In the genomic region with DNA sequence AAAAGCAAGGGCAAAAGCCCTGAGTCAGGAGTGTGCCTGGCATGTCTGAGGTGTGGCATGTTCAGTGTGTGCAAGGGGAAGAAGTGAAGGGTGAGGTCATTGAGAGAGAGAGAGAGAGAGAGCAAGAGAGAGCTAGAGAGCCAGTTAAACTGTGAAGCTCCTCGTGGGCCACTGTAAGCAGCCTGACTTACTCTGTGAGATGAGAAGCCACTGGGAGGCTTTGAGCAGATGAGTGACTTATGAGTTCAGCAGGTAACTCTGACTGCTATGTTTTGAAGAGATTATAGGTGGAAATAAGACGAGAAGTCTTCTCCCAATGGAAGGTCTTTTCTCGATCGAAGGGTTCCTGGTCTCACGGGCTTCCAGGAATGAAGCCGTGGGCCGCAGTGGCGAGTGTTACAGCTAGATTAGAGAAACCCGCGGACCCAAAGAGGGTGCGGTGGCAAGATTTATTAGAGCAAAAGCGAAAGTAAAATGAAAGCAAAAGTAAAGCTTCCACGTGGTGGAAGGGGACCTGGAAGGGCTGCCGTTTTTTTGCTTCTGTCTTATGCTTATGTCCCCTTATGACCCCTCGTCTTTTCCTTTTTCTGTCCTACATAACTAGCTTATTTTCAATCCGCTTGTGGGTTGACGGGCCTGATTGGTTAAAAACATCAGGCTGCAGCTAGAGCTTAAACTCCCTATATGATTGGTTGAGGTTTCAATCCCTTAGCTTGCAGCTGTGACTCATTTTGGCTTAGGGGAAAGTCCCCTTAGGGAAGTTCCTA, we compare ENCODE assay signal across 8 cellular contexts.
A peak's percentile ranks its signal among the peaks of the same experiment; 100 is the strongest.
DNase-seq lines count a peak whose midpoint lies in the region; ATAC-seq and TF ChIP-seq lines count a peak whose summit lies in the region.

No MANE protein-coding gene starts in this region.

- TF ChIP-seq EP300 in stomach (IDR thresholded peaks at IDR 0.05): no peak

- H3K27me3 ChIP-seq in stomach: no peaks in the 10 kb centered on the region

- no peaks in the 10 kb centered on the region for H3K36me3 Mint-ChIP-seq in memory B cell

- peaks cover 11% of the 10 kb centered on the region for H3K4me1 Mint-ChIP-seq in memory B cell

- H3K4me1 ChIP-seq in stomach: no peaks in the 10 kb centered on the region

- intact Hi-C loops in stomach (cut with DNase I; ENCODE audit: low total_unique reads): no loop called here

- no peak for TF ChIP-seq CTCF in stomach (IDR thresholded peaks at IDR 0.05)

- peak; percentile 86 for ATAC-seq in GM19397 (IDR thresholded peaks at IDR 0.05; ENCODE audit: unreplicated experiment)
- ATAC-seq in HG03442 (IDR thresholded peaks at IDR 0.05; ENCODE audit: unreplicated experiment): peak; percentile 73
- ATAC-seq in memory B cell (ENCODE audit: low read depth): peak; percentile 80

- DNase-seq in COLO668 (lab: John Stamatoyannopoulos, UW; ENCODE audit: unreplicated experiment) (peak; percentile 41), RPMI8226 (peak; percentile 76), memory B cell (ENCODE audit: low spot score in 2 of 2) (peak; percentile 38 to 45), stomach (no peak), NCI-H2081 treated with DMSO at 0.1 percent for 48 hours (lab: John Stamatoyannopoulos, UW) (no peak)
- peak; percentile 19 for DNase-seq in activated gamma-delta T cell treated with anti-CD3 and anti-CD28 coated beads, Interleukin-2, amount 50 U/mL, for 16 hours (ENCODE audit: low read depth)

- WGBS in stomach, 5 donors: 46 to 68% (median 62%) methylated on average over 17 of the region's 17 CpGs

- peak overlapping the region; percentile 33 to 47 (median 40) for H3K4me3 ChIP-seq in stomach

- H3K9me3 Mint-ChIP-seq in memory B cell: peaks cover 4% of the 10 kb centered on the region

- H3K36me3 ChIP-seq in stomach: no peaks in the 10 kb centered on the region

- H3K27me3 Mint-ChIP-seq in memory B cell: peaks cover 4% of the 10 kb centered on the region

- H3K4me3 Mint-ChIP-seq in memory B cell: no peak overlapping the region

- no peak for TF ChIP-seq POLR2A in stomach (IDR thresholded peaks at IDR 0.05)

- no peak overlapping the region for H3K27ac Mint-ChIP-seq in memory B cell

- H3K9me3 ChIP-seq in stomach: no peaks in the 10 kb centered on the region

- H3K27ac ChIP-seq in stomach: peak overlapping the region; percentile 39 to 77 (median 63)

Comparison
In these comparisons a context has a peak if more than half of its experiments do, and no peak if none do; other contexts are left out.
1. DNase-seq: peak in COLO668 (single experiment), RPMI8226 (single experiment), activated gamma-delta T cell treated with anti-CD3 and anti-CD28 coated beads, Interleukin-2, amount 50 U/mL, for 16 hours (single experiment) and memory B cell (2 of 2); none in stomach (single experiment) and NCI-H2081 treated with DMSO at 0.1 percent for 48 hours (single experiment).
2. Peak in every context shown above with its lines, with median percentiles within 50 percentile points of each other: ATAC-seq.